In genomic region chr7:158834799-158835784, GRCh38 we compare ENCODE assay signal across 1 cellular context.
TF ChIP-seq lines count a peak whose summit lies in the region.

No MANE protein-coding gene starts in this region.

TF ChIP-seq in K562, 482 proteins besides CTCF, POLR2A, EP300 and RAD21 (continued from another document and continues in another):
- TF ChIP-seq RREB1 (CRISPR knock-in tag; IDR thresholded peaks at IDR 0.05) (no peak), EHMT2 (IDR thresholded peaks at IDR 0.05) (peak; percentile 6; the same call in 1 of the 2 replicates), C11orf30 (IDR thresholded peaks at IDR 0.05; ENCODE audit: low read depth) (peak; percentile 84), ATF2 (CRISPR knock-in tag; IDR thresholded peaks at IDR 0.05) (no peak), LARP7 (IDR thresholded peaks at IDR 0.05) (no peak), FOXA3 (CRISPR knock-in tag; conservative IDR thresholded peaks at IDR 0.05 in 1 of 2, IDR thresholded peaks at IDR 0.05 in 1 of 2) (no peak), KLF16 (IDR thresholded peaks at IDR 0.05) (peak; percentile 95), NR3C1 (CRISPR knock-in tag; IDR thresholded peaks at IDR 0.05) (no peak), CBFB (CRISPR knock-in tag; IDR thresholded peaks at IDR 0.05) (no peak), PCBP2 (IDR thresholded peaks at IDR 0.05; ENCODE audit: low read depth, low read length, poor library complexity, severe bottlenecking) (no peak), CHD2 (IDR thresholded peaks at IDR 0.05; ENCODE audit: low read depth, low read length) (no peak), ZNF165 (CRISPR knock-in tag; IDR thresholded peaks at IDR 0.05; ENCODE audit: borderline replicate concordance) (no peak), HOMEZ (CRISPR knock-in tag; IDR thresholded peaks at IDR 0.05) (no peak), ZNF232 (CRISPR knock-in tag; IDR thresholded peaks at IDR 0.05) (no peak), NONO (IDR thresholded peaks at IDR 0.05; ENCODE audit: low read depth in 2 of 2, low read length in 1 of 2) (0 out of 4 replicates have a peak, but pooled peaks of 1 of the 2 experiments have one; percentile 44), JUNB (CRISPR knock-in tag; conservative IDR thresholded peaks at IDR 0.05) (no peak), LCOR (CRISPR knock-in tag; IDR thresholded peaks at IDR 0.05) (peak; percentile 82), MLX (CRISPR knock-in tag; conservative IDR thresholded peaks at IDR 0.05) (no peak), ETV5 (CRISPR knock-in tag; IDR thresholded peaks at IDR 0.05; ENCODE audit: low read depth) (peak; percentile 51; the same call in 1 of the 2 replicates), ESRRA (IDR thresholded peaks at IDR 0.05; ENCODE audit: borderline replicate concordance, low read depth) (peak; percentile 34; the same call in 1 of the 2 replicates), U2AF2 (optimal IDR thresholded peaks at IDR 0.05; ENCODE audit: low read depth, low read length) (no peak), PBX2 (CRISPR knock-in tag; IDR thresholded peaks at IDR 0.05; ENCODE audit: low read depth) (no peak; the same call in none of the 2 replicates), PBX2 (tag; conservative IDR thresholded peaks at IDR 0.05; ENCODE audit: low read depth) (peak; percentile 95), ZBTB26 (CRISPR knock-in tag; IDR thresholded peaks at IDR 0.05) (no peak), ZNF239 (CRISPR knock-in tag; IDR thresholded peaks at IDR 0.05) (no peak), GABPB2 (CRISPR knock-in tag; conservative IDR thresholded peaks at IDR 0.05) (no peak), CREBBP (IDR thresholded peaks at IDR 0.05; ENCODE audit: low read depth, low read length) (no peak), EGR1 (conservative IDR thresholded peaks at IDR 0.05) (peak; percentile 52), BCOR (IDR thresholded peaks at IDR 0.05) (peak; percentile 85), ZBTB8A (IDR thresholded peaks at IDR 0.05; ENCODE audit: partially characterized antibody) (no peak), POLR2G (IDR thresholded peaks at IDR 0.05; ENCODE audit: low read depth, low read length) (no peak), MYC (IDR thresholded peaks at IDR 0.05; ENCODE audit: low read depth, low read length) (peak; percentile 43; the same call in 1 of the 2 replicates), MYC (CRISPR knock-in tag; IDR thresholded peaks at IDR 0.05; ENCODE audit: borderline replicate concordance, low read depth) (peak; percentile 15; the same call in 1 of the 2 replicates), ZSCAN29 (IDR thresholded peaks at IDR 0.05) (no peak), ZC3H8 (IDR thresholded peaks at IDR 0.05) (no peak), ZC3H11A (IDR thresholded peaks at IDR 0.05; ENCODE audit: low read depth, low read length) (no peak), MAFK (IDR thresholded peaks at IDR 0.05; ENCODE audit: low read length) (peak; percentile 76), RBBP5 (IDR thresholded peaks at IDR 0.05; ENCODE audit: borderline replicate concordance, insufficient read depth, low read length, poor library complexity, severe bottlenecking) (no peak), SMARCC2 (IDR thresholded peaks at IDR 0.05; ENCODE audit: low read depth) (peak; percentile 83), HMGXB4 (CRISPR knock-in tag; IDR thresholded peaks at IDR 0.05) (no peak), ZNF324 (CRISPR knock-in tag; IDR thresholded peaks at IDR 0.05) (0 out of 2 replicates have a peak, but pooled peaks have one; percentile 17), NCOA1 (IDR thresholded peaks at IDR 0.05; ENCODE audit: low read depth) (peak; percentile 70; the same call in 1 of the 2 replicates)
- TF ChIP-seq, protein P1, sequence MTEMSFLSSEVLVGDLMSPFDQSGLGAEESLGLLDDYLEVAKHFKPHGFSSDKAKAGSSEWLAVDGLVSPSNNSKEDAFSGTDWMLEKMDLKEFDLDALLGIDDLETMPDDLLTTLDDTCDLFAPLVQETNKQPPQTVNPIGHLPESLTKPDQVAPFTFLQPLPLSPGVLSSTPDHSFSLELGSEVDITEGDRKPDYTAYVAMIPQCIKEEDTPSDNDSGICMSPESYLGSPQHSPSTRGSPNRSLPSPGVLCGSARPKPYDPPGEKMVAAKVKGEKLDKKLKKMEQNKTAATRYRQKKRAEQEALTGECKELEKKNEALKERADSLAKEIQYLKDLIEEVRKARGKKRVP (CRISPR knock-in tag; IDR thresholded peaks at IDR 0.05) = no peak
- TF ChIP-seq, protein P2, sequence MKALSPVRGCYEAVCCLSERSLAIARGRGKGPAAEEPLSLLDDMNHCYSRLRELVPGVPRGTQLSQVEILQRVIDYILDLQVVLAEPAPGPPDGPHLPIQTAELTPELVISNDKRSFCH (CRISPR knock-in tag; IDR thresholded peaks at IDR 0.05) = no peak
- TF ChIP-seq, protein P2 (tag; IDR thresholded peaks at IDR 0.05) = peak; percentile 81
- TF ChIP-seq, protein P3, sequence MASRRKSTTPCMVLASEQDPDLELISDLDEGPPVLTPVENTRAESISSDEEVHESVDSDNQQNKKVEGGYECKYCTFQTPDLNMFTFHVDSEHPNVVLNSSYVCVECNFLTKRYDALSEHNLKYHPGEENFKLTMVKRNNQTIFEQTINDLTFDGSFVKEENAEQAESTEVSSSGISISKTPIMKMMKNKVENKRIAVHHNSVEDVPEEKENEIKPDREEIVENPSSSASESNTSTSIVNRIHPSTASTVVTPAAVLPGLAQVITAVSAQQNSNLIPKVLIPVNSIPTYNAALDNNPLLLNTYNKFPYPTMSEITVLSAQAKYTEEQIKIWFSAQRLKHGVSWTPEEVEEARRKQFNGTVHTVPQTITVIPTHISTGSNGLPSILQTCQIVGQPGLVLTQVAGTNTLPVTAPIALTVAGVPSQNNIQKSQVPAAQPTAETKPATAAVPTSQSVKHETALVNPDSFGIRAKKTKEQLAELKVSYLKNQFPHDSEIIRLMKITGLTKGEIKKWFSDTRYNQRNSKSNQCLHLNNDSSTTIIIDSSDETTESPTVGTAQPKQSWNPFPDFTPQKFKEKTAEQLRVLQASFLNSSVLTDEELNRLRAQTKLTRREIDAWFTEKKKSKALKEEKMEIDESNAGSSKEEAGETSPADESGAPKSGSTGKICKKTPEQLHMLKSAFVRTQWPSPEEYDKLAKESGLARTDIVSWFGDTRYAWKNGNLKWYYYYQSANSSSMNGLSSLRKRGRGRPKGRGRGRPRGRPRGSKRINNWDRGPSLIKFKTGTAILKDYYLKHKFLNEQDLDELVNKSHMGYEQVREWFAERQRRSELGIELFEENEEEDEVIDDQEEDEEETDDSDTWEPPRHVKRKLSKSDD (conservative IDR thresholded peaks at IDR 0.05; ENCODE audit: low read length) = no peak
